12 cellular contexts compared by ENCODE assay signal in the genomic region with DNA sequence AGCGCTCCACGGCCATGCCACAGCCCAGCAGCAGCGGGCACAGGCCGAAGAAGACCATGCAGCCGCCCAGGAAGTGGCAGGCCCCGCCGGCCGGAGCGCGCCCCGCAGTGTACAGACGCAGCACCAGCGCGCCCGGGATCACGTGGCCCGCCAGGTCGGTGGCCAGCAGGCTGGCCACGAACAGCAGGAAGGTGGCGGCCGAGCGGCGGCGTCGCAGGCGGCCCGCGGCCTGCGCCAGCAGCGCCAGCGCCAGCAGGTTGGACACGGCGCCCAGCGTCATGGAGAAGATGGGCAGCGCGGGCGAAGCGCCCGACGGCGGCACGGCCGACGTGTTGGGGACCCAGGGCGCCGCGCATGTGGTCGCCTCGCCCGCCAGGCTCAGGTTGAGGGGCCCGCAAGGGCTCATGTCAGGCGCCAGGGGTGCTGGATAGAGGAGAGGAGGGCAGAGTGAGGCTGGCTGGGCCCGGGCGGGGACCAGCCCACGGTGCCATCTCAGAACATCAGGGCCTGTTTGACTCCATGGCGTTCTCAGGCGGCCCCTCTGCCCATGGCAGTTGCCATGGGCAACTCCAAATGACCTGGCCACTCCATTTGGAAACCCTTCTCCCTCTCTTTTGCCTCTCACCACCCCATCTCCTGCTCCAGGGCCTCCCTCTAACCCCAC. TPM values are rescaled to one million over a fixed set of nuclear protein-coding genes. Genes with fewer than 3 reads are reported as not detected.
DNase-seq lines count a peak whose midpoint lies in the region; ATAC-seq and TF ChIP-seq lines count a peak whose summit lies in the region.
"Had no signal": no experiment of that assay in that cellular context is flagged by ENCODE, and none has a peak within 500 bp of the region (broad histone marks: within the 10 kb centered on the region; RNA-seq: fewer than 3 reads in every experiment).

No MANE protein-coding gene starts in this region.

- H3K36me3 Mint-ChIP-seq in mesothelial cell of epicardium: peaks cover 8% of the 10 kb centered on the region

- peak; percentile 18; the same call in 1 of the 2 replicates for TF ChIP-seq CTCF in 22Rv1 (IDR thresholded peaks at IDR 0.05)
- TF ChIP-seq CTCF in mesothelial cell of epicardium (IDR thresholded peaks at IDR 0.05; ENCODE audit: unreplicated experiment): no peak

- H3K27me3 Mint-ChIP-seq in mesothelial cell of epicardium (ENCODE audit: low read depth): no peaks in the 10 kb centered on the region

- H3K4me1 Mint-ChIP-seq in mesothelial cell of epicardium: peaks cover 44% of the 10 kb centered on the region

- H3K27ac ChIP-seq in 22Rv1: no peak overlapping the region; the same call in 1 of the 2 replicates

- H3K4me3 Mint-ChIP-seq in mesothelial cell of epicardium: peak overlapping the region; percentile 36

- H3K27ac Mint-ChIP-seq in mesothelial cell of epicardium: no peak overlapping the region

- DNase-seq in ELF-1 (ENCODE audit: low read depth, low spot score) (peak; percentile 40), astrocyte of the hippocampus (ENCODE audit: low read depth, low spot score) (peak; percentile 64), mesothelial cell of epicardium (ENCODE audit: low spot score in 2 of 2, unreplicated experiment in 2 of 2) (no peak), SHP77 treated with DMSO at 0.1 percent for 48 hours (lab: John Stamatoyannopoulos, UW) (no peak), NAMALWA (ENCODE audit: low spot score) (no peak)
- DNase-seq in stimulated activated CD4-positive, alpha-beta T cell treated with anti-CD3 and anti-CD28 coated beads, Interleukin-4, amount 100 ng/mL, for 1 hour: no peak
- DNase-seq: activated gamma-delta T cell treated with Interleukin-2 at 50 U/mL for 16 hours; midbrain; NCI-H1930; stimulated activated CD8-positive, alpha-beta memory T cell treated with anti-CD3 and anti-CD28 coated beads, Interleukin-4, amount 100 ng/mL, for 48 hours had no signal

- H3K9me3 Mint-ChIP-seq in mesothelial cell of epicardium: no peaks in the 10 kb centered on the region

- ATAC-seq in GM21528 (IDR thresholded peaks at IDR 0.05; ENCODE audit: low FRiP score, unreplicated experiment): no peak

RNA-seq across cellular contexts. Expression of gene PTGER1, which starts 1.1 kb away (rescaled TPM):
- 2.8 to 3.5 TPM (median 2.8 TPM) in 3 replicates for total RNA-seq in mesothelial cell of epicardium

RNA-seq across cellular contexts. Expression of gene GIPC1, which starts 21.9 kb away (rescaled TPM):
- total RNA-seq in mesothelial cell of epicardium: 108 to 111 TPM (median 111 TPM) in 3 replicates

RNA-seq across cellular contexts. Expression of gene PKN1, which starts 40.9 kb away (rescaled TPM):
- 84.5 to 89.1 TPM (median 85.9 TPM) in 3 replicates for total RNA-seq in mesothelial cell of epicardium

RNA-seq across cellular contexts. Expression of gene DNAJB1, which starts 44.1 kb away (rescaled TPM):
- 106 to 113 TPM (median 110 TPM) in 3 replicates for total RNA-seq in mesothelial cell of epicardium

RNA-seq across cellular contexts. Expression of gene DDX39A, which starts 54.9 kb away (rescaled TPM):
- total RNA-seq in mesothelial cell of epicardium: 66.9 to 68.6 TPM (median 67.6 TPM) in 3 replicates

Comparison
In these comparisons a context has a peak if more than half of its experiments do, and no peak if none do; other contexts are left out.
1. DNase-seq: peak in ELF-1 (single experiment) and astrocyte of the hippocampus (single experiment); none in mesothelial cell of epicardium (0 of 2), stimulated activated CD4-positive, alpha-beta T cell treated with anti-CD3 and anti-CD28 coated beads, Interleukin-4, amount 100 ng/mL, for 1 hour (single experiment), SHP77 treated with DMSO at 0.1 percent for 48 hours (single experiment) and NAMALWA (single experiment).